ENCODE assay signal across 22 cellular contexts in the genomic region with DNA sequence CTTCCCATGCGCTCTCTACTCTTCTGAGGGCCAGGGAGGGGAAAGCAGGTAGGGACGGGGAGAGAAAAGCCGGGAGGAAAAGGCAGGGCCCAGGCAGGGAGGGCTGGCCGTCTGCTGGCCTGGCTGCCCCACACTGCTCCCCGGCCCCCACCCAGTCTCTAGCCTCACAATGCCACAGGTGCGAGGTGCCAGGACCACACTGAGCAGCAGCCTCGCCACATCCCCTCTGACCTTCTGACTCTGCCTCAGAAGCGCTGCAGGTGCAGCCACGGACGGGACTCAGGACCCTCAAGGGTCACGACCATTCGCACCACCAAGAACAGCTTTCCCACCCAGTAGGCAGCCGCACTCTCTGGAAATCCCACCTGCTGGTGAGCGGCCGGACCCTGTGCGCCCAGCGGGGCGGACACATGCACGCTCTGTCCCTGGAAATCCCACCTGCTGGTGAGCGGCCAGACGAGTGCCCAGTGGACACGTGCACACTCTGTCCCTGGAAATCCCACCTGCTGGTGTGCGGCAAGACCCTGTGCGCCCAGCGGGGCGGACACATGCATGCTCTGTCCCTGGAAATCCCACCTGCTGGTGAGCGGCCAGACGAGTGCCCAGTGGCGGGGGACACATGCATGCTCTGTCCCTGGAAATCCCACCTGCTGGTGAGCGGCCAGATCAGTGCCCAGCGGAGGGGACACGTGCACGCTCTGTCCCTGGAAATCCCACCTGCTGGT.
"Had no signal": no experiment of that assay in that cellular context is flagged by ENCODE, and none has a peak within 500 bp of the region (broad histone marks: within the 10 kb centered on the region; RNA-seq: fewer than 3 reads in every experiment).

No MANE protein-coding gene starts in this region.

- H3K27ac ChIP-seq: foreskin keratinocyte, hepatocyte, prostate gland, tibial nerve, uterus had no signal

- H3K9me3 Mint-ChIP-seq: activated naive CD8-positive, alpha-beta T cell treated with anti-CD3 and anti-CD28 coated beads for 36 hours; immature natural killer cell; neural crest cell; stimulated activated naive CD8-positive, alpha-beta T cell treated with anti-CD3 and anti-CD28 coated beads, Interleukin-15, Interleukin-2, amounts not matched to agents 100 ng/mL and 50 ng/mL, for 24 hours; T-helper 1 cell treated with Interleukin-12 subunit alpha and Interleukin-12 subunit beta and Interleukin-4 antibody, amounts not matched to agents 30 μg/mL and 1 μg/mL, for 36 hours; WTC11 had no signal

- H3K27me3 ChIP-seq: foreskin keratinocyte, hepatocyte, tibial nerve, uterus had no signal

- H3K4me1 ChIP-seq: foreskin keratinocyte, uterus had no signal

- H3K4me1 Mint-ChIP-seq: activated naive CD8-positive, alpha-beta T cell treated with anti-CD3 and anti-CD28 coated beads for 36 hours; neural crest cell; WTC11 had no signal

- DNase-seq: activated naive CD4-positive, alpha-beta T cell treated with Interleukin-2 at 50 U/mL for 16 hours; activated naive CD8-positive, alpha-beta T cell treated with anti-CD3 and anti-CD28 coated beads for 36 hours; activated T-cell treated with anti-CD3 and anti-CD28 coated beads, Interleukin-2, amount 50 U/mL, for 1 hour; amygdala; dermis blood vessel endothelial cell; effector CD8-positive, alpha-beta T cell; erythroblast; foreskin keratinocyte; immature natural killer cell; kidney glomerular epithelial cell; mesendoderm; stimulated activated CD4-positive, alpha-beta T cell treated with anti-CD3 and anti-CD28 coated beads, Interleukin-1b, Interleukin-23, amount 100 ng/mL, for 48 hours; T1000; uterus had no signal

- H3K4me3 Mint-ChIP-seq: activated naive CD8-positive, alpha-beta T cell treated with anti-CD3 and anti-CD28 coated beads for 36 hours; immature natural killer cell; neural crest cell; stimulated activated naive CD8-positive, alpha-beta T cell treated with anti-CD3 and anti-CD28 coated beads, Interleukin-15, Interleukin-2, amounts not matched to agents 100 ng/mL and 50 ng/mL, for 24 hours; T-helper 1 cell treated with Interleukin-12 subunit alpha and Interleukin-12 subunit beta and Interleukin-4 antibody, amounts not matched to agents 30 μg/mL and 1 μg/mL, for 36 hours; WTC11 had no signal

- H3K27ac Mint-ChIP-seq: activated naive CD8-positive, alpha-beta T cell treated with anti-CD3 and anti-CD28 coated beads for 36 hours; immature natural killer cell; stimulated activated naive CD8-positive, alpha-beta T cell treated with anti-CD3 and anti-CD28 coated beads, Interleukin-15, Interleukin-2, amounts not matched to agents 100 ng/mL and 50 ng/mL, for 24 hours; T-helper 1 cell treated with Interleukin-12 subunit alpha and Interleukin-12 subunit beta and Interleukin-4 antibody, amounts not matched to agents 30 μg/mL and 1 μg/mL, for 36 hours; WTC11 had no signal

- H3K27me3 Mint-ChIP-seq: activated naive CD8-positive, alpha-beta T cell treated with anti-CD3 and anti-CD28 coated beads for 36 hours; stimulated activated naive CD8-positive, alpha-beta T cell treated with anti-CD3 and anti-CD28 coated beads, Interleukin-15, Interleukin-2, amounts not matched to agents 100 ng/mL and 50 ng/mL, for 24 hours had no signal

- ATAC-seq: mucosa of descending colon, WTC11 had no signal

- H3K4me3 ChIP-seq: hepatocyte, mucosa of descending colon, prostate gland, tibial nerve, uterus had no signal

- H3K9me3 ChIP-seq: mucosa of descending colon, prostate gland, tibial nerve, uterus had no signal

- H3K36me3 ChIP-seq: uterus had no signal
